8 cellular contexts compared by ENCODE assay signal in the genomic region with DNA sequence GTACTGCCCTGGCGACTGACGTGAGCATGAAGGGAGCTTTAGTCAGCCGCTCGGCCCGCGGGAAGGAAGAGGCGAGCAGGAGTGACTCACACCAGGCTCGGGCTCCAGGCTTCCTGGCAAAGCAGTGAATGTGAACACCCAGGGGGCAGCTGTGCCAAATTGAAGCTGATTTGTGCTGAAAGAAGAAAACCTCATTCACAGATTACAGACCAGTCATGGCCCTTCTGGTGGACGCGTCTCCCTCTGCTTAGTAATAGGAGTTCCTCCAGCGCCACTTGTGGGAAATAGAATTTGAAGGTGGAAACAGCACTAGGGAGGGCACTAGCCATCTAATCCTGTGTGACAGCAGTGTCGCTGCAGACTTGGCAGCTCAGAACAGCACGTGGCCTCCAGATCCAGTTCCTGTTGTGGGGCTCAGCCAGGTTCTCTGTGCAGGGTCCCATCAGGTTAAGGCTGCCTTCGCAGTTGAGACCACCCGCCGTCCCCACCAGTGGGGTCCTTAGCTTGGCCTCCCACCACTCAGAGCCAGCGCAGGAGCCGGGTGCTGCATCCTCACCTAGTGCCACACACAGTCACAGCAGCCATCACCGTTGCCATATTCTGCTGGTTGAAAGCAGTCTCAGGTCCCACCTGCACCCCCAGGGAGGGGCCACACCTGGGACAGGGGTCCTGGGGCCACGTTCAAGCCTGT.
DNase-seq lines count a peak whose midpoint lies in the region; ATAC-seq and TF ChIP-seq lines count a peak whose summit lies in the region.

No MANE protein-coding gene starts in this region.

- DNase-seq in GM03348 (ENCODE audit: low spot score) (peak; percentile 95), Peyer's patch (peak in 2 of 3 donors; percentile 34 to 50), dermis blood vessel endothelial cell (peak; percentile 97), ureter (ENCODE audit: low spot score) (no peak), NCI-H2171 (lab: John Stamatoyannopoulos, UW) (no peak)

- H3K4me3 ChIP-seq in Peyer's patch (no peak overlapping the region), mesodermal cell (ENCODE audit: extremely low read depth, insufficient read depth, low read length, poor library complexity, severe bottlenecking) (no peak overlapping the region)

- H3K36me3 ChIP-seq in Peyer's patch (peaks cover 0 to 17% (median 0%) of the 10 kb centered on the region in 3 donors), mesodermal cell (ENCODE audit: control insufficient read depth, insufficient read depth, low read length) (peaks cover 10% of the 10 kb centered on the region)

- H3K4me1 ChIP-seq in Peyer's patch (peaks cover 0 to 3% (median under 1%) of the 10 kb centered on the region in 4 donors), mesodermal cell (ENCODE audit: control insufficient read depth, insufficient read depth, low read length, poor library complexity, severe bottlenecking) (peaks cover 17% of the 10 kb centered on the region)

- H3K27me3 ChIP-seq in Peyer's patch: no peaks in the 10 kb centered on the region

- H3K27ac ChIP-seq in Peyer's patch (no peak overlapping the region), mesodermal cell (ENCODE audit: low read depth, low read length, severe bottlenecking) (peak overlapping the region; percentile 36)

- WGBS in mesodermal cell (ENCODE audit: insufficient coverage in 2 of 2), 2 experiments: 71 to 76% methylated on average over 16 to 18 of the region's 20 CpGs

- ATAC-seq in HG03045 (IDR thresholded peaks at IDR 0.05; ENCODE audit: unreplicated experiment): no peak
- no peak for ATAC-seq in HG03432 (IDR thresholded peaks at IDR 0.05; ENCODE audit: unreplicated experiment)

- H3K9me3 ChIP-seq in Peyer's patch: no peaks in the 10 kb centered on the region
- no peaks in the 10 kb centered on the region for H3K9me3 ChIP-seq in mesodermal cell (ENCODE audit: control insufficient read depth, low read length)

- TF ChIP-seq CTCF in Peyer's patch (IDR thresholded peaks at IDR 0.05): no peak

- TF ChIP-seq POLR2A in Peyer's patch (IDR thresholded peaks at IDR 0.05): no peak

Comparison
In these comparisons a context has a peak if more than half of its experiments do, and no peak if none do; other contexts are left out.
1. DNase-seq: peak in GM03348 (single experiment), Peyer's patch (2 of 3) and dermis blood vessel endothelial cell (single experiment); none in ureter (single experiment) and NCI-H2171 (single experiment).